Comparison of ENCODE assay signal across 8 cellular contexts in genomic region chr1:180911640-180912161, GRCh38. TPM values are rescaled to one million over a fixed set of nuclear protein-coding genes. Genes with fewer than 3 reads are reported as not detected.
DNase-seq lines count a peak whose midpoint lies in the region; ATAC-seq and TF ChIP-seq lines count a peak whose summit lies in the region.

No MANE protein-coding gene starts in this region.

- H3K36me3 Mint-ChIP-seq in activated T-cell treated with anti-CD3 and anti-CD28 coated beads, Interleukin-2, amount 50 U/mL, for 72 hours (ENCODE audit: insufficient read depth in 2 of 2) = no peaks in the 10 kb centered on the region
- H3K36me3 Mint-ChIP-seq in dendritic cell treated with granulocyte-macrophage colony-stimulating factor and Interleukin-4, amounts not matched to agents 40 ng/mL and 50 ng/mL, for 4 days (ENCODE audit: low read depth) = no peaks in the 10 kb centered on the region

- H3K9me3 ChIP-seq in upper lobe of right lung = no peaks in the 10 kb centered on the region
- no peaks in the 10 kb centered on the region for H3K9me3 ChIP-seq in OCI-LY7 (ENCODE audit: low read length)

- H3K4me3 ChIP-seq in upper lobe of right lung (peak overlapping the region; percentile 60), OCI-LY7 (ENCODE audit: low read depth, low read length, poor library complexity, severe bottlenecking) (no peak overlapping the region)

- H3K4me1 ChIP-seq in upper lobe of right lung (no peaks in the 10 kb centered on the region), OCI-LY7 (ENCODE audit: insufficient read depth, low read length, poor library complexity, severe bottlenecking) (no peaks in the 10 kb centered on the region)

- H3K27ac Mint-ChIP-seq in activated T-cell treated with anti-CD3 and anti-CD28 coated beads, Interleukin-2, amount 50 U/mL, for 72 hours = no peak overlapping the region
- no peak overlapping the region for H3K27ac Mint-ChIP-seq in dendritic cell treated with granulocyte-macrophage colony-stimulating factor and Interleukin-4, amounts not matched to agents 40 ng/mL and 50 ng/mL, for 4 days

- peaks cover 10% of the 10 kb centered on the region for H3K4me1 Mint-ChIP-seq in activated T-cell treated with anti-CD3 and anti-CD28 coated beads, Interleukin-2, amount 50 U/mL, for 72 hours (ENCODE audit: low read depth)
- H3K4me1 Mint-ChIP-seq in dendritic cell treated with granulocyte-macrophage colony-stimulating factor and Interleukin-4, amounts not matched to agents 40 ng/mL and 50 ng/mL, for 4 days (ENCODE audit: low read depth) = peaks cover 9% of the 10 kb centered on the region

- no peaks in the 10 kb centered on the region for H3K9me2 ChIP-seq in OCI-LY7 (ENCODE audit: insufficient read depth, low read length)

- no peak for DNase-seq in activated T-cell treated with anti-CD3 and anti-CD28 coated beads, Interleukin-2, amount 50 U/mL, for 72 hours
- no peak for DNase-seq in activated T-cell treated with anti-CD3 and anti-CD28 coated beads, Interleukin-2, amount 50 U/mL, for 1 hour
- peak; percentile 10 for DNase-seq in medulla oblongata (ENCODE audit: extremely low spot score)
- DNase-seq in upper lobe of right lung = peak; percentile 52
- no peak for DNase-seq in OCI-LY7 (ENCODE audit: low spot score)
- no peak for DNase-seq in central memory CD4-positive, alpha-beta T cell

- H3K27me3 ChIP-seq in upper lobe of right lung = peaks cover 8% of the 10 kb centered on the region

- no peak for ATAC-seq in activated T-cell treated with anti-CD3 and anti-CD28 coated beads, Interleukin-2, amount 50 U/mL, for 72 hours (replicated peaks in 1 of 2)
- ATAC-seq in upper lobe of right lung = no peak
- no peak for ATAC-seq in HG02840 (IDR thresholded peaks at IDR 0.05; ENCODE audit: low FRiP score, unreplicated experiment)

- H3K79me2 ChIP-seq in OCI-LY7 (ENCODE audit: insufficient read depth, low read depth, low read length) = no peaks in the 10 kb centered on the region

- no peaks in the 10 kb centered on the region for H3K9me3 Mint-ChIP-seq in activated T-cell treated with anti-CD3 and anti-CD28 coated beads, Interleukin-2, amount 50 U/mL, for 72 hours
- no peaks in the 10 kb centered on the region for H3K9me3 Mint-ChIP-seq in dendritic cell treated with granulocyte-macrophage colony-stimulating factor and Interleukin-4, amounts not matched to agents 40 ng/mL and 50 ng/mL, for 4 days

- no peak overlapping the region for H3K4me2 ChIP-seq in OCI-LY7 (ENCODE audit: low read length)

- TF ChIP-seq CTCF in upper lobe of right lung (IDR thresholded peaks at IDR 0.05) (no peak), OCI-LY7 (conservative IDR thresholded peaks at IDR 0.05; ENCODE audit: low read length) (no peak)

- no peaks in the 10 kb centered on the region for H4K20me1 ChIP-seq in OCI-LY7 (ENCODE audit: insufficient read depth, low read length)

- POLR2A ChIA-PET in OCI-LY7 (lab: Charles Lee) = interaction anchor here (0.5 to 0.6 kb wide), 3 partner anchors 114 to 303 kb away, joined by 3 to 4 read pairs (median 3); no protein-coding TSS in a partner anchor

- peaks cover 52% of the 10 kb centered on the region for H3K27me3 Mint-ChIP-seq in activated T-cell treated with anti-CD3 and anti-CD28 coated beads, Interleukin-2, amount 50 U/mL, for 72 hours (ENCODE audit: low read depth)
- H3K27me3 Mint-ChIP-seq in dendritic cell treated with granulocyte-macrophage colony-stimulating factor and Interleukin-4, amounts not matched to agents 40 ng/mL and 50 ng/mL, for 4 days = peaks cover 58% of the 10 kb centered on the region

- no peak overlapping the region for H2AFZ ChIP-seq in OCI-LY7 (ENCODE audit: low read length)

- intact Hi-C loops in dendritic cell treated with granulocyte-macrophage colony-stimulating factor and Interleukin-4, amounts not matched to agents 40 ng/mL and 50 ng/mL, for 4 days (cut with micrococcal nuclease) = no loop called here
- intact Hi-C loops in upper lobe of right lung (cut with DNase I) (no loop called here), OCI-LY7 (cut with micrococcal nuclease; ENCODE audit: unreplicated experiment) (no loop called here)

- no peaks in the 10 kb centered on the region for H3K36me3 ChIP-seq in upper lobe of right lung
- H3K36me3 ChIP-seq in OCI-LY7 (ENCODE audit: insufficient read depth, low read length) = no peaks in the 10 kb centered on the region

- CTCF ChIA-PET in OCI-LY7 (lab: Charles Lee; ENCODE audit: unreplicated experiment) = interaction anchor here (0.6 kb wide), 1 partner anchor 1004 kb away, joined by 3 read pairs; no protein-coding TSS in a partner anchor

- H3K27ac ChIP-seq in upper lobe of right lung (peak overlapping the region; percentile 84), OCI-LY7 (ENCODE audit: low read depth, low read length, poor library complexity, severe bottlenecking) (no peak overlapping the region)

- peak overlapping the region; percentile 62 to 72 for H3K4me3 Mint-ChIP-seq in activated T-cell treated with anti-CD3 and anti-CD28 coated beads, Interleukin-2, amount 50 U/mL, for 72 hours
- H3K4me3 Mint-ChIP-seq in dendritic cell treated with granulocyte-macrophage colony-stimulating factor and Interleukin-4, amounts not matched to agents 40 ng/mL and 50 ng/mL, for 4 days = peak overlapping the region; percentile 56

- BruUV-seq in OCI-LY7 (replicated peaks; lab: Mats Ljungman, UMichigan) = no TSS peak

RNA-seq across cellular contexts. Expression of gene KIAA1614, which starts 1.0 kb away (rescaled TPM):
- total RNA-seq in activated T-cell treated with anti-CD3 and anti-CD28 coated beads, Interleukin-2, amount 50 U/mL, for 72 hours = under 1 TPM; 0.02 to 0.07 TPM
- total RNA-seq in upper lobe of right lung = 5.5 TPM
- total RNA-seq in OCI-LY7 (2014; rRNA removed; shearing (Covaris generic)) = 0.06 and 0.08 TPM in 2 replicates
- total RNA-seq in OCI-LY7 (2022) = 0.80 TPM in 1 of 2 replicates, not detected in the other

Comparison
In these comparisons a context has a peak if more than half of its experiments do, and no peak if none do; other contexts are left out.
1. DNase-seq: peak in medulla oblongata (single experiment) and upper lobe of right lung (single experiment); none in activated T-cell treated with anti-CD3 and anti-CD28 coated beads, Interleukin-2, amount 50 U/mL, for 72 hours (0 of 2), activated T-cell treated with anti-CD3 and anti-CD28 coated beads, Interleukin-2, amount 50 U/mL, for 1 hour (single experiment), OCI-LY7 (single experiment) and central memory CD4-positive, alpha-beta T cell (single experiment).